Comparison of ENCODE assay signal across 8 cellular contexts in genomic region chr17:29622337-29623282, GRCh38. TPM values are rescaled to one million over a fixed set of nuclear protein-coding genes. Genes with fewer than 3 reads are reported as not detected.
DNase-seq lines count a peak whose midpoint lies in the region; ATAC-seq lines count a peak whose summit lies in the region.

Gene CORO6 (minus strand): TSS chr17:29622912. CDS start chr17:29621421, 1,491 bp downstream.

- H3K14ac ChIP-seq in mesenchymal stem cell (ENCODE audit: low read length in 2 of 2), result peak within 1 kb of the TSS in 1 of 2 experiments; percentile 35

- no peaks in the 10 kb centered on the region for H3K27me3 ChIP-seq in endocrine pancreas (ENCODE audit: control insufficient read depth, insufficient read depth, low read length)
- H3K27me3 ChIP-seq in mesenchymal stem cell (ENCODE audit: control insufficient read depth in 1 of 2, insufficient read depth in 1 of 2, low read length in 2 of 2), result peaks cover 0 to 2% of the 10 kb centered on the region in 2 experiments

- CTCF ChIA-PET in activated CD4-positive, alpha-beta memory T cell treated with anti-CD3 and anti-CD28 coated beads, Interleukin-2, amount 10 ng/mL, durations not matched to agents 7 days and 5 days (lab: Charles Lee), result interaction anchor here (1.0 to 2.9 kb wide), 2 partner anchors 17 to 157 kb away, joined by 6 to 9 read pairs; no protein-coding TSS in a partner anchor

- no peak within 1 kb of the TSS for H3K27ac ChIP-seq in mesenchymal stem cell (ENCODE audit: low read length, poor library complexity, severe bottlenecking)

- peaks cover 10% of the 10 kb centered on the region for H3K36me3 Mint-ChIP-seq in activated CD4-positive, alpha-beta memory T cell treated with anti-CD3 and anti-CD28 coated beads, Interleukin-2, amount 10 ng/mL, durations not matched to agents 7 days and 5 days (ENCODE audit: low read depth)
- H3K36me3 Mint-ChIP-seq in stimulated activated naive B cell treated with anti-CD40 and anti-IgM and Interleukin-4, amounts not matched to agents 10 μg/mL and 1 μg/mL and 100 μg/mL, for 72 hours, result peaks cover 9 to 24% of the 10 kb centered on the region in 2 donors

- H3K27ac Mint-ChIP-seq in activated CD4-positive, alpha-beta memory T cell treated with anti-CD3 and anti-CD28 coated beads, Interleukin-2, amount 10 ng/mL, durations not matched to agents 7 days and 5 days, result no peak within 1 kb of the TSS
- H3K27ac Mint-ChIP-seq in stimulated activated naive B cell treated with anti-CD40 and anti-IgM and Interleukin-4, amounts not matched to agents 10 μg/mL and 1 μg/mL and 100 μg/mL, for 72 hours, result peak within 1 kb of the TSS; percentile 92

- no peaks in the 10 kb centered on the region for H3K9me3 Mint-ChIP-seq in activated CD4-positive, alpha-beta memory T cell treated with anti-CD3 and anti-CD28 coated beads, Interleukin-2, amount 10 ng/mL, durations not matched to agents 7 days and 5 days
- H3K9me3 Mint-ChIP-seq in stimulated activated naive B cell treated with anti-CD40 and anti-IgM and Interleukin-4, amounts not matched to agents 10 μg/mL and 1 μg/mL and 100 μg/mL, for 72 hours, result no peaks in the 10 kb centered on the region

- peak within 1 kb of the TSS in 1 of 2 experiments; percentile 48 for H3K4ac ChIP-seq in mesenchymal stem cell (ENCODE audit: low read depth in 1 of 2, low read length in 2 of 2)

- peak within 1 kb of the TSS; percentile 33 to 60 for H2BK12ac ChIP-seq in mesenchymal stem cell (ENCODE audit: low read length in 2 of 2)

- H3K18ac ChIP-seq in mesenchymal stem cell (ENCODE audit: low read depth in 1 of 2, low read length in 2 of 2), result peak within 1 kb of the TSS; percentile 3 to 38

- H3K4me3 ChIP-seq in endocrine pancreas (ENCODE audit: control insufficient read depth, insufficient read depth, low read length) (no peak within 1 kb of the TSS), mesenchymal stem cell (ENCODE audit: insufficient read depth in 1 of 2, low read depth in 1 of 2, low read length in 2 of 2) (peak within 1 kb of the TSS; percentile 58 to 83)

- H2BK15ac ChIP-seq in mesenchymal stem cell (ENCODE audit: low read depth, poor library complexity, severe bottlenecking), result no peak within 1 kb of the TSS

- no peaks in the 10 kb centered on the region for H3K9me3 ChIP-seq in endocrine pancreas (ENCODE audit: control insufficient read depth, low read length)
- no peaks in the 10 kb centered on the region for H3K9me3 ChIP-seq in mesenchymal stem cell (ENCODE audit: control insufficient read depth, low read length)

- H4K91ac ChIP-seq in mesenchymal stem cell (ENCODE audit: low read length), result peak within 1 kb of the TSS; percentile 48

- H2AK5ac ChIP-seq in mesenchymal stem cell (ENCODE audit: low read length, severe bottlenecking), result peak within 1 kb of the TSS; percentile 21

- peak; percentile 59 for ATAC-seq in GM21390 (IDR thresholded peaks at IDR 0.05; ENCODE audit: unreplicated experiment)
- ATAC-seq in stimulated activated naive B cell treated with anti-CD40 and anti-IgM and Interleukin-4, amounts not matched to agents 10 μg/mL and 1 μg/mL and 100 μg/mL, for 72 hours (replicated peaks), result peak; percentile 69 to 74

- peak within 1 kb of the TSS; percentile 27 for H4K8ac ChIP-seq in mesenchymal stem cell (ENCODE audit: low read length)

- H3K4me3 Mint-ChIP-seq in activated CD4-positive, alpha-beta memory T cell treated with anti-CD3 and anti-CD28 coated beads, Interleukin-2, amount 10 ng/mL, durations not matched to agents 7 days and 5 days, result peak within 1 kb of the TSS; percentile 72
- H3K4me3 Mint-ChIP-seq in stimulated activated naive B cell treated with anti-CD40 and anti-IgM and Interleukin-4, amounts not matched to agents 10 μg/mL and 1 μg/mL and 100 μg/mL, for 72 hours, result peak within 1 kb of the TSS; percentile 83 to 87

- 2% methylated on average over 73 of the region's 77 CpGs for WGBS in mesenchymal stem cell

- peak within 1 kb of the TSS; percentile 98 for H3K4me2 ChIP-seq in mesenchymal stem cell (ENCODE audit: low read length, poor library complexity, severe bottlenecking)

- H3K27me3 Mint-ChIP-seq in activated CD4-positive, alpha-beta memory T cell treated with anti-CD3 and anti-CD28 coated beads, Interleukin-2, amount 10 ng/mL, durations not matched to agents 7 days and 5 days, result peaks cover 14% of the 10 kb centered on the region
- H3K27me3 Mint-ChIP-seq in stimulated activated naive B cell treated with anti-CD40 and anti-IgM and Interleukin-4, amounts not matched to agents 10 μg/mL and 1 μg/mL and 100 μg/mL, for 72 hours, result peaks cover 0 to 4% of the 10 kb centered on the region in 2 donors

- DNase-seq in CD1c-positive myeloid dendritic cell (ENCODE audit: extremely low spot score), result peak; percentile 61
- peak; percentile 82 for DNase-seq in NCI-H146 (lab: John Stamatoyannopoulos, UW)
- peak; percentile 59 for DNase-seq in activated CD4-positive, alpha-beta memory T cell treated with anti-CD3 and anti-CD28 coated beads, Interleukin-2, amount 10 ng/mL, durations not matched to agents 7 days and 5 days
- peak; percentile 55 for DNase-seq in mesenchymal stem cell
- peak; percentile 35 for DNase-seq in stimulated activated naive B cell treated with anti-CD40 and anti-IgM and Interleukin-4, amounts not matched to agents 10 μg/mL and 1 μg/mL and 100 μg/mL, for 72 hours
- DNase-seq in pons (ENCODE audit: low spot score), result no peak

- H3K9ac ChIP-seq in endocrine pancreas (ENCODE audit: control insufficient read depth, insufficient read depth, low read length) (peak within 1 kb of the TSS; percentile 31), mesenchymal stem cell (ENCODE audit: low read length) (peak within 1 kb of the TSS; percentile 65)

- H3K4me1 Mint-ChIP-seq in activated CD4-positive, alpha-beta memory T cell treated with anti-CD3 and anti-CD28 coated beads, Interleukin-2, amount 10 ng/mL, durations not matched to agents 7 days and 5 days, result peaks cover 55% of the 10 kb centered on the region
- H3K4me1 Mint-ChIP-seq in stimulated activated naive B cell treated with anti-CD40 and anti-IgM and Interleukin-4, amounts not matched to agents 10 μg/mL and 1 μg/mL and 100 μg/mL, for 72 hours, result peaks cover 43 to 93% of the 10 kb centered on the region in 2 donors

- no peak within 1 kb of the TSS for H2BK120ac ChIP-seq in mesenchymal stem cell (ENCODE audit: low read depth, low read length)

- POLR2A ChIA-PET in activated CD4-positive, alpha-beta memory T cell treated with anti-CD3 and anti-CD28 coated beads, Interleukin-2, amount 10 ng/mL, durations not matched to agents 7 days and 5 days (lab: Charles Lee), result interaction anchor here (1.2 to 1.3 kb wide), 3 partner anchors 17 to 56 kb away, joined by 3 to 5 read pairs (median 3); partner anchors contain the start of gene ABHD15

- H3K4me1 ChIP-seq in endocrine pancreas (ENCODE audit: control insufficient read depth, insufficient read depth, low read length) (no peaks in the 10 kb centered on the region), mesenchymal stem cell (ENCODE audit: control insufficient read depth, insufficient read depth, low read depth, low read length) (peaks cover 34% of the 10 kb centered on the region)

- H2BK5ac ChIP-seq in mesenchymal stem cell (ENCODE audit: low read depth, low read length, poor library complexity, severe bottlenecking), result no peak within 1 kb of the TSS

- peaks cover 2% of the 10 kb centered on the region for H3K79me1 ChIP-seq in mesenchymal stem cell (replicated peaks; ENCODE audit: low read length, poor library complexity, severe bottlenecking)

- peak within 1 kb of the TSS; percentile 10 to 73 for H3K23ac ChIP-seq in mesenchymal stem cell (ENCODE audit: low read length in 2 of 2)

- H3K36me3 ChIP-seq in endocrine pancreas (ENCODE audit: control insufficient read depth, insufficient read depth, low read length) (no peaks in the 10 kb centered on the region), mesenchymal stem cell (ENCODE audit: control insufficient read depth in 1 of 2, insufficient read depth in 2 of 2, low read depth in 1 of 2, low read length in 2 of 2) (peaks cover 0 to 6% of the 10 kb centered on the region in 2 experiments)

- H2AFZ ChIP-seq in mesenchymal stem cell (ENCODE audit: low read depth, low read length), result peak within 1 kb of the TSS; percentile 74

RNA-seq across cellular contexts. Expression of gene CORO6, which starts in this region (rescaled TPM):
- 1 to 10 TPM; 5.3 to 5.6 TPM for total RNA-seq in activated CD4-positive, alpha-beta memory T cell treated with anti-CD3 and anti-CD28 coated beads, Interleukin-2, amount 10 ng/mL, durations not matched to agents 7 days and 5 days
- 2.9 TPM for polyA plus RNA-seq in mesenchymal stem cell (2013, experiment 1 of 2)
- 2.5 TPM for polyA plus RNA-seq in mesenchymal stem cell (2013, experiment 2 of 2)
